Comparison of ENCODE assay signal across 15 cellular contexts in the genomic region with DNA sequence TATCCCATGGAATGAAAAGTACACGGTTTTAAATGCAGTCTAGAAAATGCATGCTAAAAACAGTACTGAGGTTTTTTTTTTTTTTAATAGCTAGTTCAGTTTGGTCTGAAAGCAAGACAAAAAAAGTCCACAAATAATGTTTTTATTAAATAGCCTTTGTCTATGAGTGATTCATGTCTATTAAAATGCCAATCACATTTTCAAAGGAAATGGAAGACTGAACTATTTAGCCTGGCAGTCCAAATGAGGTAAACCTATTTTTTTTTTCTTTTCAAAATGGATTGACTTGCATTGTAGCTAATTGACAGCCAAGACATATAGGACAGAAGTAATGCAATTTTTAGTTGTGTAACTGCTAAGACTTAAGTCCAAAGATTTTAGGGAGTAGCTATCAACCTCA.
DNase-seq lines count a peak whose midpoint lies in the region; ATAC-seq and TF ChIP-seq lines count a peak whose summit lies in the region.
"Had no signal": no experiment of that assay in that cellular context is flagged by ENCODE, and none has a peak within 500 bp of the region (broad histone marks: within the 10 kb centered on the region; RNA-seq: fewer than 3 reads in every experiment).

No MANE protein-coding gene starts in this region.

- intact Hi-C loops in activated CD4-positive, alpha-beta T cell treated with anti-CD3 and anti-CD28 coated beads, Interleukin-2, amount 10 ng/mL, durations not matched to agents 24 days and 14 days (cut with micrococcal nuclease), result no loop called here

- H3K4me1 ChIP-seq in SK-N-SH (ENCODE audit: control insufficient read depth in 1 of 2, insufficient read depth in 2 of 2, low read depth in 1 of 2, low read length in 1 of 2) (peaks cover 10 to 15% of the 10 kb centered on the region in 2 experiments; a peak in 3 of 4 replicates), RWPE2 (ENCODE audit: insufficient read depth, poor library complexity, severe bottlenecking) (peaks cover 27% of the 10 kb centered on the region)
- H3K4me1 ChIP-seq: Caco-2 had no signal

- H3K4me2 ChIP-seq in SK-N-SH, result no peak overlapping the region
- H3K4me2 ChIP-seq: BLaER1 had no signal

- H3K36me3 Mint-ChIP-seq in activated CD4-positive, alpha-beta T cell treated with anti-CD3 and anti-CD28 coated beads, Interleukin-2, amount 10 ng/mL, durations not matched to agents 24 days and 14 days (ENCODE audit: low read depth), result no peaks in the 10 kb centered on the region
- H3K36me3 Mint-ChIP-seq: CD8-positive, alpha-beta memory T cell had no signal

- no peaks in the 10 kb centered on the region for H3K27me3 Mint-ChIP-seq in activated CD4-positive, alpha-beta T cell treated with anti-CD3 and anti-CD28 coated beads, Interleukin-2, amount 10 ng/mL, durations not matched to agents 24 days and 14 days
- H3K27me3 Mint-ChIP-seq: CD8-positive, alpha-beta memory T cell had no signal

- no peaks in the 10 kb centered on the region for H4K20me1 ChIP-seq in SK-N-SH (ENCODE audit: insufficient read depth)
- H4K20me1 ChIP-seq: BLaER1 had no signal

- no peak overlapping the region for H3K27ac Mint-ChIP-seq in activated CD4-positive, alpha-beta T cell treated with anti-CD3 and anti-CD28 coated beads, Interleukin-2, amount 10 ng/mL, durations not matched to agents 24 days and 14 days
- H3K27ac Mint-ChIP-seq: CD8-positive, alpha-beta memory T cell had no signal

- H3K4me3 Mint-ChIP-seq in activated CD4-positive, alpha-beta T cell treated with anti-CD3 and anti-CD28 coated beads, Interleukin-2, amount 10 ng/mL, durations not matched to agents 24 days and 14 days, result no peak overlapping the region
- H3K4me3 Mint-ChIP-seq: CD8-positive, alpha-beta memory T cell had no signal

- no peaks in the 10 kb centered on the region for H3K4me1 Mint-ChIP-seq in activated CD4-positive, alpha-beta T cell treated with anti-CD3 and anti-CD28 coated beads, Interleukin-2, amount 10 ng/mL, durations not matched to agents 24 days and 14 days
- H3K4me1 Mint-ChIP-seq: CD8-positive, alpha-beta memory T cell had no signal

- H3F3A ChIP-seq in SK-N-SH (replicated peaks; ENCODE audit: insufficient read depth), result no peaks in the 10 kb centered on the region

- ATAC-seq in SK-N-SH treated with all-trans-retinoic acid at 6 μM for 48 hours (no peak), RWPE2 (ENCODE audit: low read depth) (peak; percentile 35; the same call in 1 of the 3 replicates)

- no peaks in the 10 kb centered on the region for H3K36me3 ChIP-seq in SK-N-SH (replicated peaks in 1 of 2; ENCODE audit: control insufficient read depth in 1 of 2, insufficient read depth in 2 of 2, low read length in 1 of 2)
- no peaks in the 10 kb centered on the region for H3K36me3 ChIP-seq in RWPE2 (ENCODE audit: low read depth)
- H3K36me3 ChIP-seq: BLaER1 had no signal

- H2AFZ ChIP-seq in SK-N-SH (ENCODE audit: low read depth), result no peak overlapping the region
- H2AFZ ChIP-seq: GM23248 had no signal

- TF ChIP-seq EP300 in SK-N-SH (IDR thresholded peaks at IDR 0.05; ENCODE audit: borderline replicate concordance in 1 of 2, low read depth in 1 of 2, low read length in 1 of 2), result no peak

- TF ChIP-seq RAD21 in SK-N-SH (IDR thresholded peaks at IDR 0.05; ENCODE audit: low read length), result no peak

- DNase-seq in SK-N-SH (no peak), RWPE2 (ENCODE audit: low spot score) (no peak), kidney tubule cell (ENCODE audit: low spot score) (peak; percentile 16), DMS153 (lab: John Stamatoyannopoulos, UW) (no peak), NCI-H1694 treated with DMSO at 0.1 percent for 48 hours (lab: John Stamatoyannopoulos, UW) (no peak)
- DNase-seq in activated CD4-positive, alpha-beta T cell treated with anti-CD3 and anti-CD28 coated beads, Interleukin-2, amount 10 ng/mL, durations not matched to agents 24 days and 14 days, result no peak
- DNase-seq: AML-193; Caco-2; CD8-positive, alpha-beta memory T cell; DMS53; IMR-90 had no signal

- no peaks in the 10 kb centered on the region for H3K79me2 ChIP-seq in SK-N-SH (ENCODE audit: insufficient read depth)

- CTCF ChIA-PET in SK-N-SH (lab: Yijun Ruan, JAX), result no interaction called here

- H3K9me3 ChIP-seq in SK-N-SH, result no peaks in the 10 kb centered on the region
- H3K9me3 ChIP-seq in RWPE2 (ENCODE audit: severe bottlenecking), result no peaks in the 10 kb centered on the region
- H3K9me3 ChIP-seq: BLaER1, Caco-2 had no signal

- no peak overlapping the region for H3K9ac ChIP-seq in SK-N-SH
- H3K9ac ChIP-seq: BLaER1, GM23248 had no signal

- POLR2A ChIA-PET in SK-N-SH (lab: Yijun Ruan, JAX), result no interaction called here

- no peaks in the 10 kb centered on the region for H3K9me3 Mint-ChIP-seq in activated CD4-positive, alpha-beta T cell treated with anti-CD3 and anti-CD28 coated beads, Interleukin-2, amount 10 ng/mL, durations not matched to agents 24 days and 14 days

- H3K27me3 ChIP-seq in SK-N-SH (ENCODE audit: insufficient read depth) (no peaks in the 10 kb centered on the region), RWPE2 (ENCODE audit: insufficient read depth, poor library complexity, severe bottlenecking) (no peaks in the 10 kb centered on the region)
- H3K27me3 ChIP-seq: BLaER1 had no signal

- H3K4me3 ChIP-seq in SK-N-SH (ENCODE audit: low read depth in 2 of 2, low read length in 1 of 2), result no peak overlapping the region
- H3K4me3 ChIP-seq in RWPE2 (ENCODE audit: severe bottlenecking), result no peak overlapping the region
- H3K4me3 ChIP-seq: BLaER1, GM23248 had no signal

- WGBS in SK-N-SH (ENCODE audit: low lambda C conversion rate), result 44% methylated on average over 1 of the region's 1 CpG

- H3K9me2 ChIP-seq in SK-N-SH, result 0 out of 2 replicates have a peak, but pooled peaks cover 3% of the 10 kb centered on the region

- no peak for TF ChIP-seq CTCF in SK-N-SH (IDR thresholded peaks at IDR 0.05)
- no peak for TF ChIP-seq CTCF in RWPE2 (IDR thresholded peaks at IDR 0.05; ENCODE audit: poor library complexity, severe bottlenecking)

- no peak overlapping the region for H3K27ac ChIP-seq in SK-N-SH (ENCODE audit: low read depth in 2 of 2, low read length in 1 of 2)
- peak overlapping the region; percentile 13 for H3K27ac ChIP-seq in RWPE2 (ENCODE audit: poor library complexity, severe bottlenecking)
- H3K27ac ChIP-seq: 22Rv1, BLaER1, GM23248 had no signal

TF ChIP-seq in SK-N-SH treated with all-trans-retinoic acid at 6 μM for 48 hours, 23 proteins besides CTCF, POLR2A, EP300 and RAD21:
- TF ChIP-seq ISL1 (CRISPR knock-in tag; IDR thresholded peaks at IDR 0.05) (peak; percentile 81), TOX (CRISPR knock-in tag; IDR thresholded peaks at IDR 0.05; ENCODE audit: borderline replicate concordance) (no peak), ZFP30 (CRISPR knock-in tag; IDR thresholded peaks at IDR 0.05) (no peak), BACH2 (CRISPR knock-in tag; IDR thresholded peaks at IDR 0.05; ENCODE audit: borderline replicate concordance) (no peak), GLIS3 (CRISPR knock-in tag; IDR thresholded peaks at IDR 0.05) (no peak)
- TF ChIP-seq, protein P1, sequence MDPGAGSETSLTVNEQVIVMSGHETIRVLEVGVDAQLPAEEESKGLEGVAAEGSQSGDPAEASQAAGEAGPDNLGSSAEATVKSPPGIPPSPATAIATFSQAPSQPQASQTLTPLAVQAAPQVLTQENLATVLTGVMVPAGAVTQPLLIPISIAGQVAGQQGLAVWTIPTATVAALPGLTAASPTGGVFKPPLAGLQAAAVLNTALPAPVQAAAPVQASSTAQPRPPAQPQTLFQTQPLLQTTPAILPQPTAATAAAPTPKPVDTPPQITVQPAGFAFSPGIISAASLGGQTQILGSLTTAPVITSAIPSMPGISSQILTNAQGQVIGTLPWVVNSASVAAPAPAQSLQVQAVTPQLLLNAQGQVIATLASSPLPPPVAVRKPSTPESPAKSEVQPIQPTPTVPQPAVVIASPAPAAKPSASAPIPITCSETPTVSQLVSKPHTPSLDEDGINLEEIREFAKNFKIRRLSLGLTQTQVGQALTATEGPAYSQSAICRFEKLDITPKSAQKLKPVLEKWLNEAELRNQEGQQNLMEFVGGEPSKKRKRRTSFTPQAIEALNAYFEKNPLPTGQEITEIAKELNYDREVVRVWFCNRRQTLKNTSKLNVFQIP (CRISPR knock-in tag; IDR thresholded peaks at IDR 0.05; ENCODE audit: borderline replicate concordance, low read depth), result no peak

TF ChIP-seq in SK-N-SH, 30 proteins besides CTCF, POLR2A, EP300 and RAD21:
- no peak for TF ChIP-seq TAF1 (IDR thresholded peaks at IDR 0.05; ENCODE audit: borderline replicate concordance, low read depth, low read length)
- TF ChIP-seq POLR2AphosphoS5 (IDR thresholded peaks at IDR 0.05; ENCODE audit: low read depth, low read length), result no peak
- no peak for TF ChIP-seq NFIC (IDR thresholded peaks at IDR 0.05; ENCODE audit: borderline replicate concordance)
- TF ChIP-seq FOSL2 (IDR thresholded peaks at IDR 0.05; ENCODE audit: borderline replicate concordance, low read depth), result no peak
- TF ChIP-seq, protein P2, sequence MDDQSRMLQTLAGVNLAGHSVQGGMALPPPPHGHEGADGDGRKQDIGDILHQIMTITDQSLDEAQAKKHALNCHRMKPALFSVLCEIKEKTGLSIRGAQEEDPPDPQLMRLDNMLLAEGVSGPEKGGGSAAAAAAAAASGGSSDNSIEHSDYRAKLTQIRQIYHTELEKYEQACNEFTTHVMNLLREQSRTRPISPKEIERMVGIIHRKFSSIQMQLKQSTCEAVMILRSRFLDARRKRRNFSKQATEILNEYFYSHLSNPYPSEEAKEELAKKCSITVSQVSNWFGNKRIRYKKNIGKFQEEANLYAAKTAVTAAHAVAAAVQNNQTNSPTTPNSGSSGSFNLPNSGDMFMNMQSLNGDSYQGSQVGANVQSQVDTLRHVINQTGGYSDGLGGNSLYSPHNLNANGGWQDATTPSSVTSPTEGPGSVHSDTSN (IDR thresholded peaks at IDR 0.05), result no peak
- no peak for TF ChIP-seq GATA2 (CRISPR knock-in tag; IDR thresholded peaks at IDR 0.05)
- no peak for TF ChIP-seq MXI1 (IDR thresholded peaks at IDR 0.05; ENCODE audit: low read depth, low read length)
- TF ChIP-seq RXRA (IDR thresholded peaks at IDR 0.05; ENCODE audit: borderline replicate concordance, low read depth), result no peak
TF ChIP-seq in SK-N-SH: peak in this region for 0.
